Comparison of ENCODE assay signal across 1 cellular context in genomic region chr6:169289257-169289656, GRCh38.
TF ChIP-seq lines count a peak whose summit lies in the region.

No MANE protein-coding gene starts in this region.

TF ChIP-seq in HCT116, 20 proteins besides CTCF, POLR2A, EP300 and RAD21:
- TF ChIP-seq ZBTB33 (IDR thresholded peaks at IDR 0.05; ENCODE audit: extremely low read depth, insufficient replicate concordance, low read length) (no peak), ZNF274 (IDR thresholded peaks at IDR 0.05; ENCODE audit: low read depth, low read length) (no peak), ZFX (IDR thresholded peaks at IDR 0.05) (no peak), CBX3 (IDR thresholded peaks at IDR 0.05; ENCODE audit: low read depth) (no peak), POLR2AphosphoS5 (IDR thresholded peaks at IDR 0.05; ENCODE audit: low read depth, low read length) (no peak), ELF1 (IDR thresholded peaks at IDR 0.05; ENCODE audit: borderline replicate concordance, low read depth) (no peak), EZH2 (IDR thresholded peaks at IDR 0.05) (no peak), EGR1 (IDR thresholded peaks at IDR 0.05; ENCODE audit: low read depth) (no peak), SP1 (IDR thresholded peaks at IDR 0.05; ENCODE audit: low read depth) (no peak), TCF7L2 (IDR thresholded peaks at IDR 0.05; ENCODE audit: borderline replicate concordance, extremely low read depth, insufficient read depth, insufficient read length) (no peak), JUND (IDR thresholded peaks at IDR 0.05) (no peak)
- TF ChIP-seq, protein P1, sequence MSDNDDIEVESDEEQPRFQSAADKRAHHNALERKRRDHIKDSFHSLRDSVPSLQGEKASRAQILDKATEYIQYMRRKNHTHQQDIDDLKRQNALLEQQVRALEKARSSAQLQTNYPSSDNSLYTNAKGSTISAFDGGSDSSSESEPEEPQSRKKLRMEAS (IDR thresholded peaks at IDR 0.05), result no peak
- TF ChIP-seq, protein P2, sequence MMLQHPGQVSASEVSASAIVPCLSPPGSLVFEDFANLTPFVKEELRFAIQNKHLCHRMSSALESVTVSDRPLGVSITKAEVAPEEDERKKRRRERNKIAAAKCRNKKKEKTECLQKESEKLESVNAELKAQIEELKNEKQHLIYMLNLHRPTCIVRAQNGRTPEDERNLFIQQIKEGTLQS (IDR thresholded peaks at IDR 0.05), result no peak
